In genomic region chr7:141646826-141647480, GRCh38 we compare ENCODE assay signal across 20 cellular contexts. TPM values are rescaled to one million over a fixed set of nuclear protein-coding genes. Genes with fewer than 3 reads are reported as not detected.
DNase-seq lines count a peak whose midpoint lies in the region; ATAC-seq and TF ChIP-seq lines count a peak whose summit lies in the region.
"Had no signal": no experiment of that assay in that cellular context is flagged by ENCODE, and none has a peak within 500 bp of the region (broad histone marks: within the 10 kb centered on the region; RNA-seq: fewer than 3 reads in every experiment).

No MANE protein-coding gene starts in this region.

- H3K9me3 Mint-ChIP-seq in activated CD4-positive, alpha-beta T cell treated with anti-CD3 and anti-CD28 coated beads for 36 hours (ENCODE audit: low read depth), result no peaks in the 10 kb centered on the region
- no peaks in the 10 kb centered on the region for H3K9me3 Mint-ChIP-seq in activated T-helper 1 cell treated with anti-CD3 and anti-CD28 coated beads, Interleukin-12 subunit alpha, Interleukin-12 subunit beta, Interleukin-2, Interleukin-4 antibody, amounts not matched to agents 30 ng/mL and 10 ng/mL and 1 ng/mL, durations not matched to agents 14 hours and 24 hours and 36 hours
- H3K9me3 Mint-ChIP-seq in stimulated activated effector memory CD8-positive, alpha-beta T cell treated with anti-CD3 and anti-CD28 coated beads, Interleukin-12 subunit alpha, Interleukin-12 subunit beta, amount 100 ng/mL, for 72 hours, result no peaks in the 10 kb centered on the region
- H3K9me3 Mint-ChIP-seq: activated CD4-positive, alpha-beta memory T cell treated with anti-CD3 and anti-CD28 coated beads, Interleukin-2, amount 10 ng/mL, durations not matched to agents 7 days and 5 days had no signal

- no peaks in the 10 kb centered on the region for H3K27me3 Mint-ChIP-seq in activated CD4-positive, alpha-beta T cell treated with anti-CD3 and anti-CD28 coated beads for 36 hours
- H3K27me3 Mint-ChIP-seq in activated T-helper 1 cell treated with anti-CD3 and anti-CD28 coated beads, Interleukin-12 subunit alpha, Interleukin-12 subunit beta, Interleukin-2, Interleukin-4 antibody, amounts not matched to agents 30 ng/mL and 10 ng/mL and 1 ng/mL, durations not matched to agents 14 hours and 24 hours and 36 hours (ENCODE audit: insufficient read depth), result no peaks in the 10 kb centered on the region
- H3K27me3 Mint-ChIP-seq: activated CD4-positive, alpha-beta memory T cell treated with anti-CD3 and anti-CD28 coated beads, Interleukin-2, amount 10 ng/mL, durations not matched to agents 7 days and 5 days had no signal

- no peak overlapping the region for H3K4me3 ChIP-seq in fibroblast of the aortic adventitia (ENCODE audit: low read depth, low read length)
- H3K4me3 ChIP-seq: heart right ventricle, pancreas, tibial nerve had no signal

- no peak for TF ChIP-seq CTCF in fibroblast of the aortic adventitia (IDR thresholded peaks at IDR 0.05; ENCODE audit: insufficient read depth, low read length)

- POLR2A ChIA-PET in activated CD4-positive, alpha-beta T cell treated with anti-CD3 and anti-CD28 coated beads for 36 hours (lab: Charles Lee), result no interaction called here

- DNase-seq in activated CD4-positive, alpha-beta T cell treated with anti-CD3 and anti-CD28 coated beads for 36 hours, result no peak
- DNase-seq in activated CD4-positive, alpha-beta T cell treated with anti-CD3 and anti-CD28 coated beads, Interleukin-2, amount 50 U/mL, for 1 hour, result no peak
- DNase-seq in activated T-helper 1 cell treated with anti-CD3 and anti-CD28 coated beads, Interleukin-12 subunit alpha, Interleukin-12 subunit beta, Interleukin-2, Interleukin-4 antibody, amounts not matched to agents 30 ng/mL and 10 ng/mL and 1 ng/mL, durations not matched to agents 14 hours and 24 hours and 36 hours (ENCODE audit: low spot score), result no peak
- peak; percentile 12 for DNase-seq in fibroblast of the aortic adventitia (ENCODE audit: low read depth)
- no peak for DNase-seq in stimulated activated effector memory CD8-positive, alpha-beta T cell treated with anti-CD3 and anti-CD28 coated beads, Interleukin-12 subunit alpha, Interleukin-12 subunit beta, amount 100 ng/mL, for 72 hours (ENCODE audit: low spot score in 2 of 2)
- no peak for DNase-seq in NCI-H1436 treated with DMSO at 0.1 percent for 48 hours (lab: John Stamatoyannopoulos, UW)
- no peak for DNase-seq in SKM-1 treated with dmso at 0.1 percent for 144 hours (lab: John Stamatoyannopoulos, UW; ENCODE audit: unreplicated experiment)
- no peak for DNase-seq in NCI-H2029 (lab: John Stamatoyannopoulos, UW)
- DNase-seq: activated CD4-positive, alpha-beta memory T cell treated with anti-CD3 and anti-CD28 coated beads, Interleukin-2, amount 10 ng/mL, durations not matched to agents 7 days and 5 days; activated effector memory CD4-positive, alpha-beta T cell treated with Interleukin-2 at 50 U/mL for 16 hours; cortex of kidney; DMS53; heart right ventricle; islet precursor cell; NCI-H1092; NCI-H82; pancreas; stimulated activated CD4-positive, alpha-beta T cell treated with anti-CD3 and anti-CD28 coated beads, Interleukin-4, amount 100 ng/mL, for 4 hours had no signal

- intact Hi-C loops in activated CD4-positive, alpha-beta T cell treated with anti-CD3 and anti-CD28 coated beads for 36 hours (cut with DNase I, micrococcal nuclease), result no loop called here
- intact Hi-C loops in activated T-helper 1 cell treated with anti-CD3 and anti-CD28 coated beads, Interleukin-12 subunit alpha, Interleukin-12 subunit beta, Interleukin-2, Interleukin-4 antibody, amounts not matched to agents 30 ng/mL and 10 ng/mL and 1 ng/mL, durations not matched to agents 14 hours and 24 hours and 36 hours (cut with micrococcal nuclease), result no loop called here

- no peak overlapping the region for H3K4me3 Mint-ChIP-seq in activated CD4-positive, alpha-beta T cell treated with anti-CD3 and anti-CD28 coated beads for 36 hours
- H3K4me3 Mint-ChIP-seq in activated T-helper 1 cell treated with anti-CD3 and anti-CD28 coated beads, Interleukin-12 subunit alpha, Interleukin-12 subunit beta, Interleukin-2, Interleukin-4 antibody, amounts not matched to agents 30 ng/mL and 10 ng/mL and 1 ng/mL, durations not matched to agents 14 hours and 24 hours and 36 hours, result no peak overlapping the region
- no peak overlapping the region for H3K4me3 Mint-ChIP-seq in stimulated activated effector memory CD8-positive, alpha-beta T cell treated with anti-CD3 and anti-CD28 coated beads, Interleukin-12 subunit alpha, Interleukin-12 subunit beta, amount 100 ng/mL, for 72 hours
- H3K4me3 Mint-ChIP-seq: activated CD4-positive, alpha-beta memory T cell treated with anti-CD3 and anti-CD28 coated beads, Interleukin-2, amount 10 ng/mL, durations not matched to agents 7 days and 5 days had no signal

- ATAC-seq in activated CD4-positive, alpha-beta T cell treated with anti-CD3 and anti-CD28 coated beads for 36 hours, result no peak
- no peak for ATAC-seq in stimulated activated effector memory CD8-positive, alpha-beta T cell treated with anti-CD3 and anti-CD28 coated beads, Interleukin-12 subunit alpha, Interleukin-12 subunit beta, amount 100 ng/mL, for 72 hours
- ATAC-seq: heart right ventricle, Panc1, pancreas had no signal

- H3K36me3 Mint-ChIP-seq in activated CD4-positive, alpha-beta T cell treated with anti-CD3 and anti-CD28 coated beads for 36 hours (ENCODE audit: low read depth), result peaks cover 12% of the 10 kb centered on the region
- H3K36me3 Mint-ChIP-seq in activated T-helper 1 cell treated with anti-CD3 and anti-CD28 coated beads, Interleukin-12 subunit alpha, Interleukin-12 subunit beta, Interleukin-2, Interleukin-4 antibody, amounts not matched to agents 30 ng/mL and 10 ng/mL and 1 ng/mL, durations not matched to agents 14 hours and 24 hours and 36 hours (ENCODE audit: low read depth), result peaks cover 32% of the 10 kb centered on the region
- peaks cover 94% of the 10 kb centered on the region for H3K36me3 Mint-ChIP-seq in stimulated activated effector memory CD8-positive, alpha-beta T cell treated with anti-CD3 and anti-CD28 coated beads, Interleukin-12 subunit alpha, Interleukin-12 subunit beta, amount 100 ng/mL, for 72 hours

- CTCF ChIA-PET in activated CD4-positive, alpha-beta T cell treated with anti-CD3 and anti-CD28 coated beads for 36 hours (lab: Charles Lee), result interaction anchor here (1.3 kb wide), 1 partner anchor 11 kb away, joined by 3 read pairs; no protein-coding TSS in a partner anchor

- no peaks in the 10 kb centered on the region for H3K4me1 Mint-ChIP-seq in activated CD4-positive, alpha-beta T cell treated with anti-CD3 and anti-CD28 coated beads for 36 hours
- peaks cover 13% of the 10 kb centered on the region for H3K4me1 Mint-ChIP-seq in activated T-helper 1 cell treated with anti-CD3 and anti-CD28 coated beads, Interleukin-12 subunit alpha, Interleukin-12 subunit beta, Interleukin-2, Interleukin-4 antibody, amounts not matched to agents 30 ng/mL and 10 ng/mL and 1 ng/mL, durations not matched to agents 14 hours and 24 hours and 36 hours (ENCODE audit: low read depth)
- no peaks in the 10 kb centered on the region for H3K4me1 Mint-ChIP-seq in stimulated activated effector memory CD8-positive, alpha-beta T cell treated with anti-CD3 and anti-CD28 coated beads, Interleukin-12 subunit alpha, Interleukin-12 subunit beta, amount 100 ng/mL, for 72 hours
- H3K4me1 Mint-ChIP-seq: activated CD4-positive, alpha-beta memory T cell treated with anti-CD3 and anti-CD28 coated beads, Interleukin-2, amount 10 ng/mL, durations not matched to agents 7 days and 5 days had no signal

- H3K27ac Mint-ChIP-seq in activated CD4-positive, alpha-beta T cell treated with anti-CD3 and anti-CD28 coated beads for 36 hours, result peak overlapping the region; percentile 38
- peak overlapping the region; percentile 24 for H3K27ac Mint-ChIP-seq in activated T-helper 1 cell treated with anti-CD3 and anti-CD28 coated beads, Interleukin-12 subunit alpha, Interleukin-12 subunit beta, Interleukin-2, Interleukin-4 antibody, amounts not matched to agents 30 ng/mL and 10 ng/mL and 1 ng/mL, durations not matched to agents 14 hours and 24 hours and 36 hours
- H3K27ac Mint-ChIP-seq in stimulated activated effector memory CD8-positive, alpha-beta T cell treated with anti-CD3 and anti-CD28 coated beads, Interleukin-12 subunit alpha, Interleukin-12 subunit beta, amount 100 ng/mL, for 72 hours, result peak overlapping the region; percentile 24
- H3K27ac Mint-ChIP-seq: activated CD4-positive, alpha-beta memory T cell treated with anti-CD3 and anti-CD28 coated beads, Interleukin-2, amount 10 ng/mL, durations not matched to agents 7 days and 5 days had no signal

RNA-seq across cellular contexts. Expression of gene DENND11, which starts 55.0 kb away (rescaled TPM):
- 10 to 100 TPM; 21.2 to 27.6 TPM for total RNA-seq in activated CD4-positive, alpha-beta T cell treated with anti-CD3 and anti-CD28 coated beads for 36 hours
- total RNA-seq in activated T-helper 1 cell treated with anti-CD3 and anti-CD28 coated beads, Interleukin-12 subunit alpha, Interleukin-12 subunit beta, Interleukin-2, Interleukin-4 antibody, amounts not matched to agents 30 ng/mL and 10 ng/mL and 1 ng/mL, durations not matched to agents 14 hours and 24 hours and 36 hours, result 31.3 and 33.5 TPM in 2 replicates
- total RNA-seq in fibroblast of the aortic adventitia (ENCODE audit: low replicate concordance), result 7.6 and 10.2 TPM in 2 replicates
